In the genomic region with DNA sequence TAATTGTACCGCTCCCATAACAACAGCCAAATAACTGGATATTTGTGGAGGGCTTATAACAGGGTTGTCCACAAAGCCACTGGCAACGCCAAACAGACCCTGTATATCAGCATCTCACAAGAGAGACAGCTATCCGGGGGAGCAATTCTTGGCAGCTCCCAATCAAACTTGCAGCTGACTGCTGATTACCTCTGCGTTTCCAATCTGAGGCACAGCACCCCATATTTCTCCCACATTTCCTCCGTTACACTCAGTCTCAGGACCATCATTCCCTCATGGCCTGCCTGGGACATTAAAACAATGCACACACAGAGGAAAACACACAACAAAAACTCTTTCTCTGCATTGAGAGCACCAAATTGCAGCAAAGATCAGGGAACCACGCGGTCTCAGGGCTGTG, we compare ENCODE assay signal across 23 cellular contexts.
"Had no signal": no experiment of that assay in that cellular context is flagged by ENCODE, and none has a peak within 500 bp of the region (broad histone marks: within the 10 kb centered on the region; RNA-seq: fewer than 3 reads in every experiment).

No MANE protein-coding gene starts in this region.

- H3K4me1 Mint-ChIP-seq: nephron had no signal

- H3K27ac ChIP-seq: colonic mucosa, foreskin keratinocyte, neutrophil, ovary, right atrium auricular region, sigmoid colon, skin epidermis, stomach, upper lobe of right lung had no signal

- H3K9me3 ChIP-seq: colonic mucosa, neutrophil, upper lobe of right lung had no signal

- DNase-seq: cerebellar nuclear complex; colonic mucosa; effector CD4-positive, alpha-beta T cell; endodermal cell; erythroblast; foreskin keratinocyte; kidney; left cardiac atrium; left ventricle myocardium superior; mesenchymal stem cell; midbrain; ovary; sigmoid colon; stimulated activated CD4-positive, alpha-beta T cell treated with anti-CD3 and anti-CD28 coated beads, Interleukin-12 subunit alpha, Interleukin-12 subunit beta, amount 100 ng/mL, for 4 hours; stimulated activated naive CD4-positive, alpha-beta T cell; stomach; substantia nigra; upper lobe of right lung had no signal

- H3K4me3 ChIP-seq: colonic mucosa, lung, ovary, right atrium auricular region, sigmoid colon, skin epidermis, stomach, upper lobe of right lung had no signal

- H3K27me3 ChIP-seq: colonic mucosa, foreskin keratinocyte, neutrophil, ovary, right atrium auricular region, sigmoid colon, stomach, upper lobe of right lung had no signal

- H3K27ac Mint-ChIP-seq: endodermal cell, nephron had no signal

- H3K36me3 ChIP-seq: colonic mucosa, neutrophil, ovary, right atrium auricular region, sigmoid colon, stomach, upper lobe of right lung had no signal

- H3K4me3 Mint-ChIP-seq: endodermal cell, nephron had no signal

- H3K4me1 ChIP-seq: colonic mucosa, foreskin keratinocyte, sigmoid colon, stomach, upper lobe of right lung had no signal
